ENCODE assay signal across 28 cellular contexts in genomic region chr15:33851079-33851478, GRCh38.
"Had no signal": no experiment of that assay in that cellular context is flagged by ENCODE, and none has a peak within 500 bp of the region (broad histone marks: within the 10 kb centered on the region; RNA-seq: fewer than 3 reads in every experiment).

No MANE protein-coding gene starts in this region.

- H3K4me1 ChIP-seq: neural progenitor cell, parathyroid adenoma, psoas muscle, spleen, suprapubic skin, testis, tibial artery, transverse colon, vagina had no signal

- H3K9ac ChIP-seq: neural progenitor cell, parathyroid adenoma had no signal

- DNase-seq: natural killer cell; occipital lobe; ovary; posterior cingulate gyrus; psoas muscle; right cardiac atrium; spleen; stimulated activated CD4-positive, alpha-beta T cell treated with anti-CD3 and anti-CD28 coated beads, Interleukin-12 subunit alpha, Interleukin-12 subunit beta, amount 100 ng/mL, for 4 hours; stimulated activated CD4-positive, alpha-beta T cell treated with anti-CD3 and anti-CD28 coated beads, Interleukin-1b, Interleukin-23, amount 100 ng/mL, for 48 hours; stimulated activated CD4-positive, alpha-beta T cell treated with anti-CD3 and anti-CD28 coated beads, Interleukin-4, amount 100 ng/mL, for 1 hour; stimulated activated CD4-positive, alpha-beta T cell treated with anti-CD3 and anti-CD28 coated beads, Interleukin-4, amount 100 ng/mL, for 4 hours; stimulated activated CD8-positive, alpha-beta memory T cell treated with anti-CD3 and anti-CD28 coated beads, Interleukin-4, amount 100 ng/mL, for 48 hours; stimulated activated naive CD4-positive, alpha-beta T cell; stimulated activated naive CD8-positive, alpha-beta T cell treated with anti-CD3 and anti-CD28 coated beads, Interleukin-15, amount 100 ng/mL, for 72 hours; stimulated activated naive CD8-positive, alpha-beta T cell treated with anti-CD3 and anti-CD28 coated beads, Interleukin-15, Interleukin-2, amounts not matched to agents 100 U/mL and 50 U/mL, for 24 hours; substantia nigra; testis; tibial artery; transverse colon had no signal

- H3K4me3 ChIP-seq: neural progenitor cell, ovary, psoas muscle, skin epidermis, smooth muscle cell, spleen, suprapubic skin, testis, tibial artery, transverse colon, vagina had no signal

- H3K9me3 ChIP-seq: ovary, psoas muscle, spleen, suprapubic skin, testis, tibial artery, transverse colon, vagina had no signal

- H3K4me2 ChIP-seq: neural progenitor cell, smooth muscle cell had no signal

- H3K27ac ChIP-seq: neural progenitor cell, ovary, parathyroid adenoma, psoas muscle, skin epidermis, spleen, suprapubic skin, testis, tibial artery, transverse colon, vagina had no signal

- FAIRE-seq: urothelium cell line had no signal

- H3K79me2 ChIP-seq: parathyroid adenoma had no signal

- H2AFZ ChIP-seq: neural progenitor cell, parathyroid adenoma had no signal

- H3K36me3 ChIP-seq: neural progenitor cell, ovary, spleen, suprapubic skin, transverse colon, vagina had no signal

- H3K27me3 ChIP-seq: neural progenitor cell, ovary, spleen, suprapubic skin, testis, tibial artery, transverse colon, vagina had no signal

- ATAC-seq: natural killer cell; psoas muscle; right cardiac atrium; sciatic nerve; stimulated activated memory B cell treated with anti-CD40 and anti-IgM and Interleukin-4, amounts not matched to agents 10 μg/mL and 1 μg/mL and 100 μg/mL, for 72 hours; stimulated activated naive CD8-positive, alpha-beta T cell treated with anti-CD3 and anti-CD28 coated beads, Interleukin-15, amount 100 ng/mL, for 72 hours; stimulated activated naive CD8-positive, alpha-beta T cell treated with anti-CD3 and anti-CD28 coated beads, Interleukin-15, Interleukin-2, amounts not matched to agents 100 U/mL and 50 U/mL, for 24 hours had no signal
